Comparison of ENCODE assay signal across 22 cellular contexts in the genomic region with DNA sequence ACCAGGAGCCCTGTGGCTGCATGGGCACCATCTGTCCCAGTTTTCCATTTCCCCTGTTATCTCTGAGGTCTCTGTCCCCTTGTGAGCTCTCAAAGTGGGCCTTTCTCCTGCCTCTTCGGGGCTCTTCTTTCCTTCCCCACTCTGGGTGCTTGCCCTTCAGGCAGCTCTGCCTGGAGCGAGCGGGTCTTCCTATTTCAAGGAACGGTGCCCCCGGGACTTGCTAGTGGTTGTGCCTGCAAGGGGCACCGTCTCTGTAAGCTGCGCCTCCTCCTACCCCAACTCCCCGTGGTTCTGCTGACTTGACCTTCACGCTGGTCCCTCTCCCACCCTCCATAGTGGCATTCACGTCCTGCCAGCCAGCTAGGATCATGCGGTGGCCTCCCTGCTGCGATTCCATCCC.
A peak's percentile ranks its signal among the peaks of the same experiment; 100 is the strongest.
DNase-seq lines count a peak whose midpoint lies in the region; TF ChIP-seq lines count a peak whose summit lies in the region.
"Had no signal": no experiment of that assay in that cellular context is flagged by ENCODE, and none has a peak within 500 bp of the region (broad histone marks: within the 10 kb centered on the region; RNA-seq: fewer than 3 reads in every experiment).

No MANE protein-coding gene starts in this region.

- no peak overlapping the region for H2BK12ac ChIP-seq in trophoblast cell (ENCODE audit: low read length)

- H2BK5ac ChIP-seq in trophoblast cell (ENCODE audit: low read depth, low read length, poor library complexity): no peak overlapping the region

- H2AFZ ChIP-seq in trophoblast cell (ENCODE audit: insufficient read depth, low read length, poor library complexity): no peak overlapping the region

- H3K4me2 ChIP-seq in trophoblast cell (ENCODE audit: low read length): no peak overlapping the region
- H3K4me2 ChIP-seq: A549; BLaER1 treated with 17β-estradiol and CSF1 and Interleukin-3, amounts not matched to agents 10 nM and 100 nM had no signal

- POLR2A ChIA-PET in HEK293 (lab: Yijun Ruan, JAX): no interaction called here

- H4K8ac ChIP-seq in trophoblast cell (ENCODE audit: low read depth, low read length): no peak overlapping the region

- no peaks in the 10 kb centered on the region for H3K4me1 ChIP-seq in HEK293 (ENCODE audit: control insufficient read depth, insufficient read depth, low read length)
- peaks cover 9 to 16% of the 10 kb centered on the region in 2 experiments for H3K4me1 ChIP-seq in trophoblast cell (ENCODE audit: control insufficient read depth in 1 of 2, insufficient read depth in 2 of 2, low read length in 2 of 2)
- H3K4me1 ChIP-seq: A549, Caco-2 had no signal

- H3K79me1 ChIP-seq in trophoblast cell (ENCODE audit: low read length): no peaks in the 10 kb centered on the region

- no peaks in the 10 kb centered on the region for H3K9me3 ChIP-seq in HEK293 (ENCODE audit: control insufficient read depth, insufficient read depth, low read depth, low read length)
- H3K9me3 ChIP-seq in trophoblast cell (ENCODE audit: insufficient read depth, low read depth, low read length): peaks cover 2% of the 10 kb centered on the region
- H3K9me3 ChIP-seq: A549; BLaER1 treated with 17β-estradiol and CSF1 and Interleukin-3, amounts not matched to agents 10 nM and 100 nM; Caco-2 had no signal

- H3K23ac ChIP-seq in trophoblast cell (ENCODE audit: low read length): no peak overlapping the region

- no peak overlapping the region for H3K4me3 ChIP-seq in HEK293 (ENCODE audit: low read depth, low read length)
- no peak overlapping the region for H3K4me3 ChIP-seq in coronary artery
- H3K4me3 ChIP-seq in trophoblast cell (ENCODE audit: low read depth, low read length): no peak overlapping the region
- H3K4me3 ChIP-seq: A549; BLaER1 treated with 17β-estradiol and CSF1 and Interleukin-3, amounts not matched to agents 10 nM and 100 nM; GM12878 had no signal

- TF ChIP-seq CTCF in HEK293 (tag by site-specific recombination; IDR thresholded peaks at IDR 0.05) (no peak), coronary artery (IDR thresholded peaks at IDR 0.05) (no peak)

- H2BK120ac ChIP-seq in trophoblast cell (ENCODE audit: insufficient read depth, low read length, poor library complexity): no peak overlapping the region

- no peaks in the 10 kb centered on the region for H3K79me2 ChIP-seq in trophoblast cell (ENCODE audit: control insufficient read depth, insufficient read depth, low read length, poor library complexity)

- H4K12ac ChIP-seq in trophoblast cell (ENCODE audit: low read depth, low read length): no peak overlapping the region

- DNase-seq in DMS 273 (lab: John Stamatoyannopoulos, UW; ENCODE audit: unreplicated experiment) (peak; percentile 12), DMS 273 treated with DMSO at 0.1 percent for 48 hours (lab: John Stamatoyannopoulos, UW) (no peak), coronary artery (ENCODE audit: low spot score) (peak; percentile 41), trophoblast cell (no peak), retina (no peak), DMS153 treated with DMSO at 0.1 percent for 48 hours (lab: John Stamatoyannopoulos, UW; ENCODE audit: unreplicated experiment) (no peak)
- DNase-seq: AML-193; Caco-2; Calu3; CD4-positive, alpha-beta T cell; CD8-positive, alpha-beta T cell; DMS53; DMS79; DND-41; EL; GDM1 had no signal

- H3K36me3 ChIP-seq in HEK293 (ENCODE audit: control insufficient read depth in 2 of 2, insufficient read depth in 1 of 2, low read length in 2 of 2) (peaks cover 11 to 45% of the 10 kb centered on the region in 2 experiments; a peak in 2 of 3 replicates), trophoblast cell (ENCODE audit: control insufficient read depth in 1 of 2, insufficient read depth in 2 of 2, low read length in 2 of 2) (peaks cover 44 to 59% of the 10 kb centered on the region in 2 experiments)
- H3K36me3 ChIP-seq: BLaER1 treated with 17β-estradiol and CSF1 and Interleukin-3, amounts not matched to agents 10 nM and 100 nM had no signal

- WGBS in trophoblast cell (ENCODE audit: extremely low coverage, insufficient coverage, insufficient read length): no CpG with 5 or more reads among the region's 12 CpGs

- no peak overlapping the region for H2AK5ac ChIP-seq in trophoblast cell (ENCODE audit: low read length)

- no peaks in the 10 kb centered on the region for H3K27me3 ChIP-seq in trophoblast cell (ENCODE audit: insufficient read depth, low read length)
- H3K27me3 ChIP-seq: BLaER1 treated with 17β-estradiol and CSF1 and Interleukin-3, amounts not matched to agents 10 nM and 100 nM had no signal

- H4K91ac ChIP-seq in trophoblast cell (ENCODE audit: low read depth, low read length): no peak overlapping the region

- no peak overlapping the region for H3K9ac ChIP-seq in trophoblast cell (ENCODE audit: low read length)
- H3K9ac ChIP-seq: BLaER1 treated with 17β-estradiol and CSF1 and Interleukin-3, amounts not matched to agents 10 nM and 100 nM had no signal

- H3K27ac ChIP-seq in HEK293 (ENCODE audit: extremely low read depth, low read depth, low read length): no peak overlapping the region
- no peak overlapping the region for H3K27ac ChIP-seq in coronary artery
- H3K27ac ChIP-seq in trophoblast cell (ENCODE audit: low read depth, low read length): no peak overlapping the region
- H3K27ac ChIP-seq: 22Rv1; A549; BLaER1 treated with 17β-estradiol and CSF1 and Interleukin-3, amounts not matched to agents 10 nM and 100 nM; C4-2B had no signal

- CTCF ChIA-PET in HEK293 (lab: Yijun Ruan, JAX): interaction anchor here (0.7 kb wide), 1 partner anchor 263 kb away, joined by 3 read pairs; no protein-coding TSS in a partner anchor

- peak overlapping the region; percentile 14 for H3K18ac ChIP-seq in trophoblast cell (ENCODE audit: low read length)

- H3K4ac ChIP-seq in trophoblast cell (ENCODE audit: low read depth, low read length): no peak overlapping the region

- H3K14ac ChIP-seq in trophoblast cell (ENCODE audit: low read length): no peak overlapping the region

TF ChIP-seq in HEK293, 187 proteins besides CTCF, POLR2A, EP300 and RAD21:
- TF ChIP-seq ZNF548 (tag by site-specific recombination; IDR thresholded peaks at IDR 0.05) (no peak), ZBTB7A (tag by site-specific recombination; IDR thresholded peaks at IDR 0.05; ENCODE audit: low read depth) (no peak), MZF1 (tag by site-specific recombination; IDR thresholded peaks at IDR 0.05; ENCODE audit: borderline replicate concordance) (no peak), SALL2 (tag by site-specific recombination; IDR thresholded peaks at IDR 0.05; ENCODE audit: borderline replicate concordance) (no peak), BCL11B (tag by site-specific recombination; IDR thresholded peaks at IDR 0.05; ENCODE audit: low read depth) (no peak), ZNF596 (tag by site-specific recombination; IDR thresholded peaks at IDR 0.05) (no peak), ZIC2 (tag by site-specific recombination; IDR thresholded peaks at IDR 0.05) (peak; percentile 39; the same call in 1 of the 2 replicates)
- TF ChIP-seq, protein P1, sequence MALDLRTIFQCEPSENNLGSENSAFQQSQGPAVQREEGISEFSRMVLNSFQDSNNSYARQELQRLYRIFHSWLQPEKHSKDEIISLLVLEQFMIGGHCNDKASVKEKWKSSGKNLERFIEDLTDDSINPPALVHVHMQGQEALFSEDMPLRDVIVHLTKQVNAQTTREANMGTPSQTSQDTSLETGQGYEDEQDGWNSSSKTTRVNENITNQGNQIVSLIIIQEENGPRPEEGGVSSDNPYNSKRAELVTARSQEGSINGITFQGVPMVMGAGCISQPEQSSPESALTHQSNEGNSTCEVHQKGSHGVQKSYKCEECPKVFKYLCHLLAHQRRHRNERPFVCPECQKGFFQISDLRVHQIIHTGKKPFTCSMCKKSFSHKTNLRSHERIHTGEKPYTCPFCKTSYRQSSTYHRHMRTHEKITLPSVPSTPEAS (tag by site-specific recombination; IDR thresholded peaks at IDR 0.05): no peak
- TF ChIP-seq, protein P2, sequence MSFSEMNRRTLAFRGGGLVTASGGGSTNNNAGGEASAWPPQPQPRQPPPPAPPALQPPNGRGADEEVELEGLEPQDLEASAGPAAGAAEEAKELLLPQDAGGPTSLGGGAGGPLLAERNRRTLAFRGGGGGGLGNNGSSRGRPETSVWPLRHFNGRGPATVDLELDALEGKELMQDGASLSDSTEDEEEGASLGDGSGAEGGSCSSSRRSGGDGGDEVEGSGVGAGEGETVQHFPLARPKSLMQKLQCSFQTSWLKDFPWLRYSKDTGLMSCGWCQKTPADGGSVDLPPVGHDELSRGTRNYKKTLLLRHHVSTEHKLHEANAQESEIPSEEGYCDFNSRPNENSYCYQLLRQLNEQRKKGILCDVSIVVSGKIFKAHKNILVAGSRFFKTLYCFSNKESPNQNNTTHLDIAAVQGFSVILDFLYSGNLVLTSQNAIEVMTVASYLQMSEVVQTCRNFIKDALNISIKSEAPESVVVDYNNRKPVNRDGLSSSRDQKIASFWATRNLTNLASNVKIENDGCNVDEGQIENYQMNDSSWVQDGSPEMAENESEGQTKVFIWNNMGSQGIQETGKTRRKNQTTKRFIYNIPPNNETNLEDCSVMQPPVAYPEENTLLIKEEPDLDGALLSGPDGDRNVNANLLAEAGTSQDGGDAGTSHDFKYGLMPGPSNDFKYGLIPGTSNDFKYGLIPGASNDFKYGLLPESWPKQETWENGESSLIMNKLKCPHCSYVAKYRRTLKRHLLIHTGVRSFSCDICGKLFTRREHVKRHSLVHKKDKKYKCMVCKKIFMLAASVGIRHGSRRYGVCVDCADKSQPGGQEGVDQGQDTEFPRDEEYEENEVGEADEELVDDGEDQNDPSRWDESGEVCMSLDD (tag by site-specific recombination; IDR thresholded peaks at IDR 0.05): no peak

Comparison
In these comparisons a context has a peak if more than half of its experiments do, and no peak if none do; other contexts are left out.
1. DNase-seq: peak in DMS 273 (single experiment) and coronary artery (single experiment); none in DMS 273 treated with DMSO at 0.1 percent for 48 hours (single experiment), trophoblast cell (0 of 2), retina (single experiment) and DMS153 treated with DMSO at 0.1 percent for 48 hours (single experiment).